Comparison of ENCODE assay signal across 9 cellular contexts in genomic region chr12:10351457-10351856, GRCh38. TPM values are rescaled to one million over a fixed set of nuclear protein-coding genes. Genes with fewer than 3 reads are reported as not detected.
"Had no signal": no experiment of that assay in that cellular context is flagged by ENCODE, and none has a peak within 500 bp of the region (broad histone marks: within the 10 kb centered on the region; RNA-seq: fewer than 3 reads in every experiment).

No MANE protein-coding gene starts in this region.

RNA-seq across cellular contexts. Expression of gene KLRK1, which starts 38.4 kb away (rescaled TPM):
- total RNA-seq: PC-3, PC-9, RPMI7951, SJCRH30, SJSA1 had no signal
- polyA plus RNA-seq: SK-N-SH had no signal

RNA-seq across cellular contexts. Expression of gene KLRD1, which starts 43.8 kb away (rescaled TPM):
- total RNA-seq: PC-3, RPMI7951, SK-MEL-5 had no signal
- polyA plus RNA-seq: SK-N-SH had no signal

RNA-seq across cellular contexts. Expression of gene KLRC4, which starts 58.1 kb away (rescaled TPM):
- total RNA-seq: PC-3, PC-9, Right ventricle myocardium inferior, Right ventricle myocardium superior, RPMI7951, SJCRH30, SJSA1 had no signal
- polyA plus RNA-seq: SK-N-SH had no signal
